In the genomic region with DNA sequence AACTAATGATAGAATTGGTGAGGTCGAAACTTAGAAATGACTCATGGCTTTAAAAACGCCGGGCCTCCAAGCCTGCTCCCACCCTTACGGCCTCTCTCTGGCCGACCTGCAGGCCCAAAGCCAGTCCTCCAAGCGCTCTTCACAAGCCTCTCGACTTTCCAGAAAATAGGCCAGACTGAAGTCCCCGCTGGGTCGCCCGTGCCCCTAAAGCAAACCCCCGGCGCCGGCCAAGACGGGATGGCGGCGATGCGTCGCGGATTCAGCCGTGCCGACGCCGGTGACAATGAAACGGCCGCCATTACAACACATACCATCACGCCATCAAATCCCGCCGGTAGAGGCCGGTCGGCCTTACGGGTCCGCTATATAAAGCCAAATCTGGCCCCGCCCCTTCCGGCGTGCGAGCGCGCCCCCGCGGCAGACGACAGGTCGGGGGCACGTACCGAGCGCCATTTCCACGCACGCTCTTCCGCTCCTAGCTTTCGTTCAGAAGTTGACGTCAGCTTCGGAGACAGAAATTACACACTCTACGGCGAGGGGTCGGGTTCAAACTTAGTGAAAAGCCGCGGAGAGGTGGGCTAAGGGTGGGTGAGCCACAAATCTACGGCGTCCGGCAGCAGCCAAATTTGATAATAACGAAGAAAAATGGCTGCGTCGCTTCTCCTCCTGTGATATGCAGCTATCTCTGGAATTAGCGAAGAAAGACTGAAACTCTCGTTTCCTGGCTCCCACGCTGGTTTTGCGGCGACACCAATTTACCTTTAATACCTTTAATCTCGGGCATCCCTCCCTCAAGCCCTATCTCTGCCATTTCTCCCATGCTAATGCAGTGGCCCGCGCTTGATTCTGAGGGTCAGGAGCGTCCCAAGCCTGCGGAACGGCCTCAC, we compare ENCODE assay signal across 1 cellular context.
TF ChIP-seq lines count a peak whose summit lies in the region.

TSS of gene RPL3 (minus strand) at position 340 of the 887 bp plus-strand sequence. CDS start at position 314, 26 bp downstream.

TF ChIP-seq in HepG2, 621 proteins besides CTCF, POLR2A, EP300 and RAD21 (continued from another document and continues in another):
- TF ChIP-seq ZNF282 (IDR thresholded peaks at IDR 0.05; ENCODE audit: partially characterized antibody) (no peak), MEIS2 (CRISPR knock-in tag; IDR thresholded peaks at IDR 0.05) (peak; percentile 77), MAX (IDR thresholded peaks at IDR 0.05) (peak; percentile 69), ELF1 (CRISPR knock-in tag; IDR thresholded peaks at IDR 0.05) (peak; percentile 90), FUBP1 (CRISPR knock-in tag; IDR thresholded peaks at IDR 0.05; ENCODE audit: borderline replicate concordance) (no peak), ZNF501 (CRISPR knock-in tag; IDR thresholded peaks at IDR 0.05) (peak; percentile 97), ZNF382 (CRISPR knock-in tag; IDR thresholded peaks at IDR 0.05; ENCODE audit: borderline replicate concordance) (no peak), SIN3B (IDR thresholded peaks at IDR 0.05; ENCODE audit: low read length) (peak; percentile 32; the same call in 1 of the 2 replicates), HMG20B (CRISPR knock-in tag; conservative IDR thresholded peaks at IDR 0.05) (no peak), KDM4B (CRISPR knock-in tag; IDR thresholded peaks at IDR 0.05) (0 out of 2 replicates have a peak, but pooled peaks have one; percentile 59), ZC3H13 (CRISPR knock-in tag; IDR thresholded peaks at IDR 0.05) (0 out of 2 replicates have a peak, but pooled peaks have one; percentile 44), BRCA1 (CRISPR knock-in tag; IDR thresholded peaks at IDR 0.05) (no peak), KLF6 (CRISPR knock-in tag; IDR thresholded peaks at IDR 0.05) (peak; percentile 78), CREB1 (IDR thresholded peaks at IDR 0.05) (peak; percentile 90), CREB1 (CRISPR knock-in tag; IDR thresholded peaks at IDR 0.05) (peak; percentile 94), CHCHD3 (CRISPR knock-in tag; IDR thresholded peaks at IDR 0.05) (no peak), RORA (CRISPR knock-in tag; IDR thresholded peaks at IDR 0.05) (0 out of 2 replicates have a peak, but pooled peaks have one; percentile 79), NAIF1 (CRISPR knock-in tag; IDR thresholded peaks at IDR 0.05; ENCODE audit: borderline replicate concordance) (peak; percentile 89), SP140L (CRISPR knock-in tag; IDR thresholded peaks at IDR 0.05; ENCODE audit: borderline replicate concordance) (peak; percentile 22; the same call in 1 of the 2 replicates)
- TF ChIP-seq, protein P1, sequence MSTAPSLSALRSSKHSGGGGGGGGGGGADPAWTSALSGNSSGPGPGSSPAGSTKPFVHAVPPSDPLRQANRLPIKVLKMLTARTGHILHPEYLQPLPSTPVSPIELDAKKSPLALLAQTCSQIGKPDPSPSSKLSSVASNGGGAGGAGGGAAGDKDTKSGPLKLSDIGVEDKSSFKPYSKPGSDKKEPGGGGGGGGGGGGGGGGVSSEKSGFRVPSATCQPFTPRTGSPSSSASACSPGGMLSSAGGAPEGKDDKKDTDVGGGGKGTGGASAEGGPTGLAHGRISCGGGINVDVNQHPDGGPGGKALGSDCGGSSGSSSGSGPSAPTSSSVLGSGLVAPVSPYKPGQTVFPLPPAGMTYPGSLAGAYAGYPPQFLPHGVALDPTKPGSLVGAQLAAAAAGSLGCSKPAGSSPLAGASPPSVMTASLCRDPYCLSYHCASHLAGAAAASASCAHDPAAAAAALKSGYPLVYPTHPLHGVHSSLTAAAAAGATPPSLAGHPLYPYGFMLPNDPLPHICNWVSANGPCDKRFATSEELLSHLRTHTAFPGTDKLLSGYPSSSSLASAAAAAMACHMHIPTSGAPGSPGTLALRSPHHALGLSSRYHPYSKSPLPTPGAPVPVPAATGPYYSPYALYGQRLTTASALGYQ (CRISPR knock-in tag; IDR thresholded peaks at IDR 0.05) = peak; percentile 73
- TF ChIP-seq, protein P2, sequence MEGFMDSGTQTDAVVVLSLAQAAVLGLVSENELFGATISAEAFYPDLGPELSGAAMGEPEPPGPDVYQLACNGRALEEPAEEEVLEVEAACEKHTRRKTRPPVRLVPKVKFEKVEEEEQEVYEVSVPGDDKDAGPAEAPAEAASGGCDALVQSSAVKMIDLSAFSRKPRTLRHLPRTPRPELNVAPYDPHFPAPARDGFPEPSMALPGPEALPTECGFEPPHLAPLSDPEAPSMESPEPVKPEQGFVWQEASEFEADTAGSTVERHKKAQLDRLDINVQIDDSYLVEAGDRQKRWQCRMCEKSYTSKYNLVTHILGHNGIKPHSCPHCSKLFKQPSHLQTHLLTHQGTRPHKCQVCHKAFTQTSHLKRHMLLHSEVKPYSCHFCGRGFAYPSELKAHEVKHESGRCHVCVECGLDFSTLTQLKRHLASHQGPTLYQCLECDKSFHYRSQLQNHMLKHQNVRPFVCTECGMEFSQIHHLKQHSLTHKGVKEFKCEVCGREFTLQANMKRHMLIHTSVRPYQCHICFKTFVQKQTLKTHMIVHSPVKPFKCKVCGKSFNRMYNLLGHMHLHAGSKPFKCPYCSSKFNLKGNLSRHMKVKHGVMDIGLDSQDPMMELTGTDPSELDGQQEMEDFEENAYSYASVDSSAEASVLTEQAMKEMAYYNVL (CRISPR knock-in tag; IDR thresholded peaks at IDR 0.05; ENCODE audit: borderline replicate concordance) = peak; percentile 76; the same call in 1 of the 2 replicates
- TF ChIP-seq, protein P3, sequence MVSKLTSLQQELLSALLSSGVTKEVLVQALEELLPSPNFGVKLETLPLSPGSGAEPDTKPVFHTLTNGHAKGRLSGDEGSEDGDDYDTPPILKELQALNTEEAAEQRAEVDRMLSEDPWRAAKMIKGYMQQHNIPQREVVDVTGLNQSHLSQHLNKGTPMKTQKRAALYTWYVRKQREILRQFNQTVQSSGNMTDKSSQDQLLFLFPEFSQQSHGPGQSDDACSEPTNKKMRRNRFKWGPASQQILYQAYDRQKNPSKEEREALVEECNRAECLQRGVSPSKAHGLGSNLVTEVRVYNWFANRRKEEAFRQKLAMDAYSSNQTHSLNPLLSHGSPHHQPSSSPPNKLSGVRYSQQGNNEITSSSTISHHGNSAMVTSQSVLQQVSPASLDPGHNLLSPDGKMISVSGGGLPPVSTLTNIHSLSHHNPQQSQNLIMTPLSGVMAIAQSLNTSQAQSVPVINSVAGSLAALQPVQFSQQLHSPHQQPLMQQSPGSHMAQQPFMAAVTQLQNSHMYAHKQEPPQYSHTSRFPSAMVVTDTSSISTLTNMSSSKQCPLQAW (CRISPR knock-in tag; IDR thresholded peaks at IDR 0.05) = peak; percentile 91
- TF ChIP-seq, protein P4, sequence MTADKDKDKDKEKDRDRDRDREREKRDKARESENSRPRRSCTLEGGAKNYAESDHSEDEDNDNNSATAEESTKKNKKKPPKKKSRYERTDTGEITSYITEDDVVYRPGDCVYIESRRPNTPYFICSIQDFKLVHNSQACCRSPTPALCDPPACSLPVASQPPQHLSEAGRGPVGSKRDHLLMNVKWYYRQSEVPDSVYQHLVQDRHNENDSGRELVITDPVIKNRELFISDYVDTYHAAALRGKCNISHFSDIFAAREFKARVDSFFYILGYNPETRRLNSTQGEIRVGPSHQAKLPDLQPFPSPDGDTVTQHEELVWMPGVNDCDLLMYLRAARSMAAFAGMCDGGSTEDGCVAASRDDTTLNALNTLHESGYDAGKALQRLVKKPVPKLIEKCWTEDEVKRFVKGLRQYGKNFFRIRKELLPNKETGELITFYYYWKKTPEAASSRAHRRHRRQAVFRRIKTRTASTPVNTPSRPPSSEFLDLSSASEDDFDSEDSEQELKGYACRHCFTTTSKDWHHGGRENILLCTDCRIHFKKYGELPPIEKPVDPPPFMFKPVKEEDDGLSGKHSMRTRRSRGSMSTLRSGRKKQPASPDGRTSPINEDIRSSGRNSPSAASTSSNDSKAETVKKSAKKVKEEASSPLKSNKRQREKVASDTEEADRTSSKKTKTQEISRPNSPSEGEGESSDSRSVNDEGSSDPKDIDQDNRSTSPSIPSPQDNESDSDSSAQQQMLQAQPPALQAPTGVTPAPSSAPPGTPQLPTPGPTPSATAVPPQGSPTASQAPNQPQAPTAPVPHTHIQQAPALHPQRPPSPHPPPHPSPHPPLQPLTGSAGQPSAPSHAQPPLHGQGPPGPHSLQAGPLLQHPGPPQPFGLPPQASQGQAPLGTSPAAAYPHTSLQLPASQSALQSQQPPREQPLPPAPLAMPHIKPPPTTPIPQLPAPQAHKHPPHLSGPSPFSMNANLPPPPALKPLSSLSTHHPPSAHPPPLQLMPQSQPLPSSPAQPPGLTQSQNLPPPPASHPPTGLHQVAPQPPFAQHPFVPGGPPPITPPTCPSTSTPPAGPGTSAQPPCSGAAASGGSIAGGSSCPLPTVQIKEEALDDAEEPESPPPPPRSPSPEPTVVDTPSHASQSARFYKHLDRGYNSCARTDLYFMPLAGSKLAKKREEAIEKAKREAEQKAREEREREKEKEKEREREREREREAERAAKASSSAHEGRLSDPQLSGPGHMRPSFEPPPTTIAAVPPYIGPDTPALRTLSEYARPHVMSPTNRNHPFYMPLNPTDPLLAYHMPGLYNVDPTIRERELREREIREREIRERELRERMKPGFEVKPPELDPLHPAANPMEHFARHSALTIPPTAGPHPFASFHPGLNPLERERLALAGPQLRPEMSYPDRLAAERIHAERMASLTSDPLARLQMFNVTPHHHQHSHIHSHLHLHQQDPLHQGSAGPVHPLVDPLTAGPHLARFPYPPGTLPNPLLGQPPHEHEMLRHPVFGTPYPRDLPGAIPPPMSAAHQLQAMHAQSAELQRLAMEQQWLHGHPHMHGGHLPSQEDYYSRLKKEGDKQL (CRISPR knock-in tag; IDR thresholded peaks at IDR 0.05; ENCODE audit: low read depth) = peak; percentile 16; the same call in 1 of the 2 replicates
- TF ChIP-seq, protein P5, sequence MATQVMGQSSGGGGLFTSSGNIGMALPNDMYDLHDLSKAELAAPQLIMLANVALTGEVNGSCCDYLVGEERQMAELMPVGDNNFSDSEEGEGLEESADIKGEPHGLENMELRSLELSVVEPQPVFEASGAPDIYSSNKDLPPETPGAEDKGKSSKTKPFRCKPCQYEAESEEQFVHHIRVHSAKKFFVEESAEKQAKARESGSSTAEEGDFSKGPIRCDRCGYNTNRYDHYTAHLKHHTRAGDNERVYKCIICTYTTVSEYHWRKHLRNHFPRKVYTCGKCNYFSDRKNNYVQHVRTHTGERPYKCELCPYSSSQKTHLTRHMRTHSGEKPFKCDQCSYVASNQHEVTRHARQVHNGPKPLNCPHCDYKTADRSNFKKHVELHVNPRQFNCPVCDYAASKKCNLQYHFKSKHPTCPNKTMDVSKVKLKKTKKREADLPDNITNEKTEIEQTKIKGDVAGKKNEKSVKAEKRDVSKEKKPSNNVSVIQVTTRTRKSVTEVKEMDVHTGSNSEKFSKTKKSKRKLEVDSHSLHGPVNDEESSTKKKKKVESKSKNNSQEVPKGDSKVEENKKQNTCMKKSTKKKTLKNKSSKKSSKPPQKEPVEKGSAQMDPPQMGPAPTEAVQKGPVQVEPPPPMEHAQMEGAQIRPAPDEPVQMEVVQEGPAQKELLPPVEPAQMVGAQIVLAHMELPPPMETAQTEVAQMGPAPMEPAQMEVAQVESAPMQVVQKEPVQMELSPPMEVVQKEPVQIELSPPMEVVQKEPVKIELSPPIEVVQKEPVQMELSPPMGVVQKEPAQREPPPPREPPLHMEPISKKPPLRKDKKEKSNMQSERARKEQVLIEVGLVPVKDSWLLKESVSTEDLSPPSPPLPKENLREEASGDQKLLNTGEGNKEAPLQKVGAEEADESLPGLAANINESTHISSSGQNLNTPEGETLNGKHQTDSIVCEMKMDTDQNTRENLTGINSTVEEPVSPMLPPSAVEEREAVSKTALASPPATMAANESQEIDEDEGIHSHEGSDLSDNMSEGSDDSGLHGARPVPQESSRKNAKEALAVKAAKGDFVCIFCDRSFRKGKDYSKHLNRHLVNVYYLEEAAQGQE (IDR thresholded peaks at IDR 0.05; ENCODE audit: borderline replicate concordance in 1 of 2, low read depth in 1 of 2, low read length in 2 of 2) = peak in 1 of 2 experiments; percentile 76; a peak in 2 of 4 replicates
